19 cellular contexts compared by ENCODE assay signal in genomic region chr7:1174881-1175596, GRCh38. TPM values are rescaled to one million over a fixed set of nuclear protein-coding genes. Genes with fewer than 3 reads are reported as not detected.
"Had no signal": no experiment of that assay in that cellular context is flagged by ENCODE, and none has a peak within 500 bp of the region (broad histone marks: within the 10 kb centered on the region; RNA-seq: fewer than 3 reads in every experiment).

No MANE protein-coding gene starts in this region.

- FAIRE-seq: islet of Langerhans had no signal

- H3K4me1 ChIP-seq: prostate gland had no signal

- H3K9me3 ChIP-seq: prostate gland, thoracic aorta, upper lobe of right lung had no signal

- H3K4me3 ChIP-seq: prostate gland had no signal

- H3K27me3 ChIP-seq: upper lobe of right lung had no signal

- H3K36me3 ChIP-seq: prostate gland, thoracic aorta, upper lobe of right lung had no signal

- DNase-seq: activated B cell treated with CpG ODN at 0.5 μM for 24 hours; activated CD4-positive, alpha-beta T cell treated with anti-CD3 and anti-CD28 coated beads for 48 hours; activated CD8-positive, alpha-beta memory T cell treated with anti-CD3 and anti-CD28 coated beads, Interleukin-2, amount 50 U/mL, for 4 hours; activated effector memory CD4-positive, alpha-beta T cell treated with Interleukin-2 at 50 U/mL for 16 hours; activated T-cell treated with anti-CD3 and anti-CD28 coated beads, Interleukin-2, amount 50 U/mL, for 4 hours; effector CD8-positive, alpha-beta T cell; hippocampal formation; stimulated activated CD4-positive, alpha-beta T cell treated with anti-CD3 and anti-CD28 coated beads, Interleukin-4, amount 100 ng/mL, for 24 hours; stimulated activated naive B cell treated with anti-CD40 and anti-IgM and Interleukin-4, amounts not matched to agents 10 μg/mL and 1 μg/mL and 100 μg/mL, for 72 hours; upper lobe of right lung had no signal

- H3K27ac ChIP-seq: prostate gland, thoracic aorta had no signal

RNA-seq across cellular contexts. Expression of gene UNCX, which starts 57.6 kb away (rescaled TPM):
- total RNA-seq: activated B cell treated with CpG ODN at 0.5 μM for 24 hours; activated T-cell treated with anti-CD3 and anti-CD28 coated beads, Interleukin-2, amount 50 U/mL, for 4 hours; chondrocyte; esophagus mucosa; glomerular endothelial cell; lung microvascular endothelial cell; omental fat pad; prostate gland; right cardiac atrium; thoracic aorta; upper lobe of right lung had no signal
- polyA plus RNA-seq: right cardiac atrium had no signal
